In the genomic region with DNA sequence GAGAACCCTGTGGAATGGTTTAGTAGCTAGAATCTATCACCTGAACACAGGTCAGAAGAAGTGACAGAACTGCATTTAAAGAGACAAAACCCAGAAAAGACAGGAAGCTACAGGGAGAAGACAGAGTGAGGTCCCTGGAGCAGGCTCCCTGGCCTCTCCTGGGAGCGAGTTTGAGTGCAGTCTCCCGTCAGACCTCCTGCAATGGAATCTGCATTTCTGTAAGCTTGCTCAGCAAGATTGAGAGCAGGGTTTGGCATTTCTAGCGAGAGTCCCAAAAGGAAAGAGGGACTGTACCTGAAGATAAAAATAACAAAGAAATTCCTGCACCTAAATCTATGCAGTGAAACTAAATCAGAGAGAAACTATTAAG, we compare ENCODE assay signal across 12 cellular contexts.
"Had no signal": no experiment of that assay in that cellular context is flagged by ENCODE, and none has a peak within 500 bp of the region (broad histone marks: within the 10 kb centered on the region; RNA-seq: fewer than 3 reads in every experiment).

No MANE protein-coding gene starts in this region.

- FAIRE-seq: frontal cortex, small intestine had no signal

- DNase-seq: activated CD4-positive, CD25-positive, alpha-beta regulatory T cell treated with anti-CD3 and anti-CD28 coated beads, Interleukin-2, amount 50 U/mL, for 72 hours; activated effector memory CD4-positive, alpha-beta T cell treated with Interleukin-2 at 50 U/mL for 16 hours; activated T-cell treated with anti-CD3 and anti-CD28 coated beads for 4 hours; effector CD4-positive, alpha-beta T cell; heart left ventricle; small intestine; thyroid gland; uterus had no signal

- H3K4me3 Mint-ChIP-seq: neural crest cell had no signal

- H3K4me1 Mint-ChIP-seq: neural crest cell had no signal

- H3K27ac ChIP-seq: coronary artery, heart left ventricle, stomach, thyroid gland, uterus had no signal

- H3K36me3 ChIP-seq: thyroid gland, uterus had no signal

- H3K27me3 ChIP-seq: heart left ventricle, stomach, thyroid gland, uterus had no signal

- H3K4me1 ChIP-seq: heart left ventricle, stomach, thyroid gland, uterus had no signal

- ATAC-seq: heart left ventricle had no signal

- H3K4me3 ChIP-seq: coronary artery, heart left ventricle, stomach, thyroid gland, uterus had no signal

- H3K9me3 ChIP-seq: thyroid gland, uterus had no signal
